In genomic region chr14:24323341-24323740, GRCh38 we compare ENCODE assay signal across 30 cellular contexts. TPM values are rescaled to one million over a fixed set of nuclear protein-coding genes. Genes with fewer than 3 reads are reported as not detected.
DNase-seq lines count a peak whose midpoint lies in the region; ATAC-seq lines count a peak whose summit lies in the region.
"Had no signal": no experiment of that assay in that cellular context is flagged by ENCODE, and none has a peak within 500 bp of the region (broad histone marks: within the 10 kb centered on the region; RNA-seq: fewer than 3 reads in every experiment).

No MANE protein-coding gene starts in this region.

- no peaks in the 10 kb centered on the region for H3K9me3 ChIP-seq in T-helper 17 cell (ENCODE audit: control insufficient read depth, low read length, poor library complexity, severe bottlenecking)
- peaks cover 0 to 2% of the 10 kb centered on the region in 2 donors for H3K9me3 ChIP-seq in neuronal stem cell (replicated peaks in 1 of 2; ENCODE audit: control insufficient read depth in 2 of 2, insufficient read depth in 1 of 2, low read depth in 1 of 2, low read length in 2 of 2)
- H3K9me3 ChIP-seq: SJCRH30 had no signal

- no CpG with 5 or more reads among the region's 3 CpGs for WGBS in neuronal stem cell (ENCODE audit: extremely low coverage in 2 of 2, insufficient read length in 2 of 2, insufficient replicate concordance in 1 of 2), 2 donors

- H2BK15ac ChIP-seq in neuronal stem cell (ENCODE audit: low read length), result no peak overlapping the region

- H3K4me3 ChIP-seq in neuronal stem cell (ENCODE audit: low read length in 2 of 2), result no peak overlapping the region
- H3K4me3 ChIP-seq: SJCRH30 had no signal

- no peaks in the 10 kb centered on the region for H3K36me3 ChIP-seq in neuronal stem cell (replicated peaks in 1 of 2; ENCODE audit: control insufficient read depth in 2 of 2, insufficient read depth in 2 of 2, low read length in 2 of 2)
- H3K36me3 ChIP-seq: SJCRH30 had no signal

- H2AFZ ChIP-seq in neuronal stem cell (ENCODE audit: low read length), result no peak overlapping the region

- H4K91ac ChIP-seq in neuronal stem cell (ENCODE audit: low read depth, low read length, poor library complexity), result no peak overlapping the region

- H3K27ac Mint-ChIP-seq in T-helper 17 cell, result peak overlapping the region; percentile 24
- H3K27ac Mint-ChIP-seq: CD4-positive, alpha-beta memory T cell had no signal

- H3K36me3 Mint-ChIP-seq in T-helper 17 cell (ENCODE audit: low read depth), result no peaks in the 10 kb centered on the region
- H3K36me3 Mint-ChIP-seq: CD4-positive, alpha-beta memory T cell had no signal

- H3K23ac ChIP-seq in neuronal stem cell (ENCODE audit: low read depth, low read length, poor library complexity), result peak overlapping the region; percentile 77

- H2BK5ac ChIP-seq in neuronal stem cell (ENCODE audit: low read length), result no peak overlapping the region

- peak overlapping the region; percentile 65 for H2AK5ac ChIP-seq in neuronal stem cell (ENCODE audit: low read depth, low read length)

- peaks cover 4% of the 10 kb centered on the region in 2 donors for H3K4me1 ChIP-seq in neuronal stem cell (ENCODE audit: control insufficient read depth in 2 of 2, insufficient read depth in 1 of 2, low read depth in 1 of 2, low read length in 2 of 2)
- H3K4me1 ChIP-seq: SJCRH30 had no signal

- H2BK12ac ChIP-seq in neuronal stem cell (ENCODE audit: low read length), result no peak overlapping the region

- no peak overlapping the region for H3K9ac ChIP-seq in neuronal stem cell (ENCODE audit: low read depth, low read length, poor library complexity)

- no peak overlapping the region for H3K4me3 Mint-ChIP-seq in T-helper 17 cell
- H3K4me3 Mint-ChIP-seq: H9 had no signal

- peaks cover 0 to 56% (median 10%) of the 10 kb centered on the region in 3 experiments for H3K27me3 ChIP-seq in neuronal stem cell (ENCODE audit: control insufficient read depth in 3 of 3, insufficient read depth in 3 of 3, low read depth in 1 of 3, low read length in 3 of 3)

- DNase-seq in AG20443 (ENCODE audit: low spot score) (peak; percentile 49), T-helper 17 cell (no peak), neuronal stem cell (ENCODE audit: low spot score) (no peak), GM19238 (ENCODE audit: insufficient read length, low spot score) (no peak)
- no peak for DNase-seq in stimulated activated CD4-positive, alpha-beta T cell treated with anti-CD3 and anti-CD28 coated beads, Interleukin-4, amount 100 ng/mL, for 4 hours
- DNase-seq: AML-193; C1 segment of cervical spinal cord; CD4-positive, alpha-beta memory T cell; COR-L47; DMS53; H9; IMR-90; KG1; MM.1S; NCI-H1048; NCI-H1417; NCI-H1694; NCI-H2029 treated with DMSO at 0.1 percent for 48 hours; NCI-H446 treated with DMSO at 0.1 percent for 48 hours; NCI-H526; NCI-H82; NK-92 treated with Interleukin-12 subunit alpha and Interleukin-12 subunit beta, amount 100 ng/mL, for 24 hours; PC-3; SJCRH30 had no signal

- no peak overlapping the region for H3K27ac ChIP-seq in neuronal stem cell (replicated peaks; ENCODE audit: low read length)
- H3K27ac ChIP-seq: SJCRH30 had no signal

- no peak overlapping the region for H3K18ac ChIP-seq in neuronal stem cell (ENCODE audit: low read length)

- H3K79me1 ChIP-seq in neuronal stem cell (ENCODE audit: low read depth, low read length), result no peaks in the 10 kb centered on the region

- H2BK120ac ChIP-seq in neuronal stem cell (ENCODE audit: low read depth, low read length), result no peak overlapping the region

- no peak overlapping the region for H3K4me2 ChIP-seq in neuronal stem cell (ENCODE audit: insufficient read depth, low read length, poor library complexity, severe bottlenecking)

- H3K14ac ChIP-seq in neuronal stem cell (ENCODE audit: low read length), result no peak overlapping the region

- H3K27me3 Mint-ChIP-seq in T-helper 17 cell, result peaks cover 25% of the 10 kb centered on the region

- H3K4ac ChIP-seq in neuronal stem cell (ENCODE audit: low read length), result no peak overlapping the region

- peaks cover 16% of the 10 kb centered on the region for H3K4me1 Mint-ChIP-seq in T-helper 17 cell
- H3K4me1 Mint-ChIP-seq: H9 had no signal

- ATAC-seq in T-helper 17 cell (no peak), HG03280 (IDR thresholded peaks at IDR 0.05; ENCODE audit: unreplicated experiment) (no peak)
- ATAC-seq: PC-3, Right ventricle myocardium inferior, SK-N-SH treated with all-trans-retinoic acid at 6 μM for 48 hours had no signal

- H4K8ac ChIP-seq in neuronal stem cell (ENCODE audit: low read depth, low read length), result no peak overlapping the region

RNA-seq across cellular contexts. Expression of gene ADCY4, which starts 11.5 kb away (rescaled TPM):
- 1 to 10 TPM; 5.4 to 7.9 TPM for total RNA-seq in T-helper 17 cell
- 0.01 TPM for polyA plus RNA-seq in neuronal stem cell (2013, experiment 1 of 2)
- 0.01 TPM for polyA plus RNA-seq in neuronal stem cell (2013, experiment 2 of 2)
- total RNA-seq: G401, IMR-90, SJCRH30 had no signal
- polyA plus RNA-seq: IMR-90 had no signal

RNA-seq across cellular contexts. Expression of gene LTB4R, which starts 12.0 kb away (rescaled TPM):
- total RNA-seq in T-helper 17 cell, result 10 to 100 TPM; 21.5 to 23.1 TPM
- 2.1 TPM for polyA plus RNA-seq in neuronal stem cell (2013, experiment 1 of 2)
- polyA plus RNA-seq in neuronal stem cell (2013, experiment 2 of 2), result 1.9 TPM

RNA-seq across cellular contexts. Expression of gene LTB4R2, which starts 13.4 kb away (rescaled TPM):
- total RNA-seq in T-helper 17 cell, result 10 to 100 TPM; 17.3 to 23.3 TPM
- polyA plus RNA-seq in neuronal stem cell (2013, experiment 1 of 2), result 1.1 TPM
- polyA plus RNA-seq in neuronal stem cell (2013, experiment 2 of 2), result 1.2 TPM

RNA-seq across cellular contexts. Expression of gene CIDEB, which starts 15.6 kb away (rescaled TPM):
- 10 to 100 TPM; 14.5 to 16.8 TPM for total RNA-seq in T-helper 17 cell
- not detected for polyA plus RNA-seq in neuronal stem cell (2013, experiment 1 of 2)
- polyA plus RNA-seq in neuronal stem cell (2013, experiment 2 of 2), result not detected
- total RNA-seq: H9, PC-3 had no signal

RNA-seq across cellular contexts. Expression of gene RIPK3, which starts 16.4 kb away (rescaled TPM):
- 10 to 100 TPM; 22.7 to 26.1 TPM for total RNA-seq in T-helper 17 cell
- 0.08 TPM for polyA plus RNA-seq in neuronal stem cell (2013, experiment 1 of 2)
- polyA plus RNA-seq in neuronal stem cell (2013, experiment 2 of 2), result not detected
- total RNA-seq: Daoy, G401, IMR-90, PC-3, SJCRH30 had no signal
- polyA plus RNA-seq: AG04450 had no signal
